8 cellular contexts compared by ENCODE assay signal in the genomic region with DNA sequence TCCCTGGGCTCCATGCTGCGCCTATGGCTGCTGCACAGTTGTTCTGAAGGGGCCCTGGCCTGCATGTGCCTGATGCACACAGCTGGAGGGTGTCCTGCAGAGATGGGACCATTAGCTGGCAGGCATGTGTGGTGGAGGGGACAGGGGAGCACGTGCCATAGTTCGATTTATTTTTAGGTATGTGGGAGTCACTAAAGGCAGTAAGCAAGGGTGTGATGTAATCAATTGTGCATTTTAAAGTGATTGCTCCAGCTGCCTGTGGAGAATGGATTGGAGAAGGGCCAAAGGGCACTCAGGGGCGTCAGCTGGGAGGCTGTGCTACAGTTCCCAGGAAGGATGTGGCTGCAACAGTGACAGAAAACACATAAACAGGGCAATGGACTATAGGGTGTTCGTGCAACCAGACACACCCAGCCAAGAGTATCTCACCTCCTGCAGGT.
DNase-seq lines count a peak whose midpoint lies in the region; ATAC-seq and TF ChIP-seq lines count a peak whose summit lies in the region.

No MANE protein-coding gene starts in this region.

- peaks cover 58% of the 10 kb centered on the region for H3K4me1 Mint-ChIP-seq in T-helper 17 cell
- H3K4me1 Mint-ChIP-seq in glutamatergic neuron (ENCODE audit: low read depth, unreplicated experiment) = peaks cover 3% of the 10 kb centered on the region

- H3K27me3 ChIP-seq in thyroid gland = no peaks in the 10 kb centered on the region

- H3K9me3 ChIP-seq in T-helper 17 cell (ENCODE audit: control insufficient read depth, low read length, poor library complexity, severe bottlenecking) = no peaks in the 10 kb centered on the region
- no peaks in the 10 kb centered on the region for H3K9me3 ChIP-seq in thyroid gland

- ATAC-seq in GM19452 (IDR thresholded peaks at IDR 0.05; ENCODE audit: unreplicated experiment) = peak; percentile 23
- ATAC-seq in T-helper 17 cell = peak; percentile 25

- DNase-seq in CD1c-positive myeloid dendritic cell (ENCODE audit: extremely low spot score) (peak; percentile 86), KBM-7 (peak; percentile 50), T-helper 17 cell (peak in 1 of 3 donors; percentile 28), glutamatergic neuron (no peak), thyroid gland (peak; percentile 16 to 17), HUDEP-2 (lab: John Stamatoyannopoulos, UW; ENCODE audit: unreplicated experiment in 76 of 76) (no peak)
- DNase-seq in stimulated activated CD4-positive, alpha-beta T cell treated with anti-CD3 and anti-CD28 coated beads, Interleukin-15, amount 100 ng/mL, for 24 hours = no peak

- no peak for TF ChIP-seq POLR2A in thyroid gland (IDR thresholded peaks at IDR 0.05)

- intact Hi-C loops in thyroid gland (cut with DNase I) = no loop called here

- H3K36me3 Mint-ChIP-seq in T-helper 17 cell (ENCODE audit: low read depth) = no peaks in the 10 kb centered on the region
- H3K36me3 Mint-ChIP-seq in glutamatergic neuron (ENCODE audit: unreplicated experiment) = no peaks in the 10 kb centered on the region

- no peaks in the 10 kb centered on the region for H3K36me3 ChIP-seq in thyroid gland

- WGBS in thyroid gland, 2 donors = 40 to 48% methylated on average over 5 of the region's 5 CpGs

- H3K4me3 Mint-ChIP-seq in T-helper 17 cell (peak overlapping the region; percentile 84), glutamatergic neuron (ENCODE audit: unreplicated experiment) (no peak overlapping the region)

- no peaks in the 10 kb centered on the region for H3K4me1 ChIP-seq in thyroid gland

- in situ Hi-C loops in KBM-7 (cut with MboI; ENCODE audit: low pct_unique_long_range_greater_than_20kb, low sequenced_read_pairs) = no loop called here

- H3K27ac Mint-ChIP-seq in T-helper 17 cell (peak overlapping the region; percentile 100), glutamatergic neuron (ENCODE audit: unreplicated experiment) (peak overlapping the region; percentile 18)

- no peaks in the 10 kb centered on the region for H3K27me3 Mint-ChIP-seq in T-helper 17 cell
- H3K27me3 Mint-ChIP-seq in glutamatergic neuron (ENCODE audit: unreplicated experiment) = peaks cover 8% of the 10 kb centered on the region

- H3K27ac ChIP-seq in thyroid gland = no peak overlapping the region

- H3K9me3 Mint-ChIP-seq in glutamatergic neuron (ENCODE audit: unreplicated experiment) = no peaks in the 10 kb centered on the region

- TF ChIP-seq CTCF in glutamatergic neuron (IDR thresholded peaks at IDR 0.05; ENCODE audit: partially characterized antibody, unreplicated experiment) = no peak
- no peak for TF ChIP-seq CTCF in thyroid gland (IDR thresholded peaks at IDR 0.05)

- no peak overlapping the region for H3K4me3 ChIP-seq in thyroid gland (replicated peaks in 1 of 3)

Comparison
In these comparisons a context has a peak if more than half of its experiments do, and no peak if none do; other contexts are left out.
1. DNase-seq: peak in CD1c-positive myeloid dendritic cell (single experiment), KBM-7 (single experiment) and thyroid gland (2 of 2); none in glutamatergic neuron (single experiment), HUDEP-2 (0 of 76) and stimulated activated CD4-positive, alpha-beta T cell treated with anti-CD3 and anti-CD28 coated beads, Interleukin-15, amount 100 ng/mL, for 24 hours (single experiment).